In genomic region chr3:48991851-48992545, GRCh38 we compare ENCODE assay signal across 10 cellular contexts. TPM values are rescaled to one million over a fixed set of nuclear protein-coding genes. Genes with fewer than 3 reads are reported as not detected.
DNase-seq lines count a peak whose midpoint lies in the region; ATAC-seq and TF ChIP-seq lines count a peak whose summit lies in the region.
"Had no signal": no experiment of that assay in that cellular context is flagged by ENCODE, and none has a peak within 500 bp of the region (broad histone marks: within the 10 kb centered on the region; RNA-seq: fewer than 3 reads in every experiment).

No MANE protein-coding gene starts in this region.

- H3K36me3 ChIP-seq in lower lobe of right lung = peaks cover 16% of the 10 kb centered on the region
- peaks cover 0 to 28% (median 5%) of the 10 kb centered on the region in 3 donors for H3K36me3 ChIP-seq in tibial nerve

- H3K9me3 ChIP-seq in lower lobe of right lung (no peaks in the 10 kb centered on the region), tibial nerve (no peaks in the 10 kb centered on the region)

- H3K4me3 ChIP-seq in lower lobe of right lung (peak overlapping the region; percentile 83), tibial nerve (peak overlapping the region in 1 of 4 donors; percentile 91)

- ATAC-seq in activated T-cell treated with anti-CD3 and anti-CD28 coated beads, Interleukin-2, amount 50 U/mL, for 72 hours (replicated peaks in 1 of 2) = no peak
- no peak for ATAC-seq in activated naive CD4-positive, alpha-beta T cell treated with anti-CD3 and anti-CD28 coated beads, Interleukin-2, amount 50 U/mL, for 72 hours
- ATAC-seq in lower lobe of right lung = no peak
- no peak for ATAC-seq in HG03097 (IDR thresholded peaks at IDR 0.05; ENCODE audit: low FRiP score, unreplicated experiment)
- ATAC-seq: left colon had no signal

- H3K27me3 ChIP-seq in lower lobe of right lung (ENCODE audit: low read depth) = no peaks in the 10 kb centered on the region
- no peaks in the 10 kb centered on the region for H3K27me3 ChIP-seq in tibial nerve

- peaks cover 55% of the 10 kb centered on the region for H3K4me1 Mint-ChIP-seq in activated T-cell treated with anti-CD3 and anti-CD28 coated beads, Interleukin-2, amount 50 U/mL, for 72 hours (ENCODE audit: low read depth)

- TF ChIP-seq EP300 in tibial nerve (IDR thresholded peaks at IDR 0.05) = no peak

- H3K27me3 Mint-ChIP-seq in activated T-cell treated with anti-CD3 and anti-CD28 coated beads, Interleukin-2, amount 50 U/mL, for 72 hours (ENCODE audit: low read depth) = no peaks in the 10 kb centered on the region

- H3K9me3 Mint-ChIP-seq in activated T-cell treated with anti-CD3 and anti-CD28 coated beads, Interleukin-2, amount 50 U/mL, for 72 hours = no peaks in the 10 kb centered on the region
- H3K9me3 Mint-ChIP-seq in activated naive CD4-positive, alpha-beta T cell treated with anti-CD3 and anti-CD28 coated beads, Interleukin-2, amount 50 U/mL, for 72 hours = no peaks in the 10 kb centered on the region

- 71 to 85% methylated on average over 5 of the region's 5 CpGs for WGBS in tibial nerve, 2 donors

- no peak for TF ChIP-seq POLR2A in tibial nerve (IDR thresholded peaks at IDR 0.05)

- H3K36me3 Mint-ChIP-seq in activated T-cell treated with anti-CD3 and anti-CD28 coated beads, Interleukin-2, amount 50 U/mL, for 72 hours (ENCODE audit: insufficient read depth in 2 of 2) = peaks cover 0 to 8% of the 10 kb centered on the region in 2 donors
- peaks cover 13 to 16% of the 10 kb centered on the region in 2 donors for H3K36me3 Mint-ChIP-seq in activated naive CD4-positive, alpha-beta T cell treated with anti-CD3 and anti-CD28 coated beads, Interleukin-2, amount 50 U/mL, for 72 hours

- DNase-seq in activated T-cell treated with anti-CD3 and anti-CD28 coated beads, Interleukin-2, amount 50 U/mL, for 72 hours = no peak
- no peak for DNase-seq in activated T-cell treated with anti-CD3 and anti-CD28 coated beads, Interleukin-2, amount 50 U/mL, for 1 hour
- DNase-seq in activated naive CD4-positive, alpha-beta T cell treated with anti-CD3 and anti-CD28 coated beads, Interleukin-2, amount 50 U/mL, for 72 hours (ENCODE audit: low spot score in 2 of 2) = no peak
- no peak for DNase-seq in lower lobe of right lung
- no peak for DNase-seq in tibial nerve (ENCODE audit: low spot score in 2 of 2)
- DNase-seq in KG1 (lab: John Stamatoyannopoulos, UW) = no peak
- DNase-seq in EL = no peak
- DNase-seq: left colon, NCI-H2029 treated with DMSO at 0.1 percent for 48 hours had no signal

- H3K4me3 Mint-ChIP-seq in activated T-cell treated with anti-CD3 and anti-CD28 coated beads, Interleukin-2, amount 50 U/mL, for 72 hours = peak overlapping the region; percentile 97 to 98

- no peak for TF ChIP-seq CTCF in lower lobe of right lung (IDR thresholded peaks at IDR 0.05)
- TF ChIP-seq CTCF in tibial nerve (IDR thresholded peaks at IDR 0.05) = no peak

- H3K27ac ChIP-seq in lower lobe of right lung (peak overlapping the region; percentile 88), tibial nerve (peak overlapping the region in 3 of 4 donors; percentile 90 to 98 (median 97))

- intact Hi-C loops in lower lobe of right lung (cut with DNase I) = no loop called here

- H3K4me1 ChIP-seq in lower lobe of right lung (peaks cover 29% of the 10 kb centered on the region), tibial nerve (peaks cover 4 to 38% (median 18%) of the 10 kb centered on the region in 4 donors)

- peak overlapping the region; percentile 94 for H3K27ac Mint-ChIP-seq in activated T-cell treated with anti-CD3 and anti-CD28 coated beads, Interleukin-2, amount 50 U/mL, for 72 hours
- H3K27ac Mint-ChIP-seq in activated naive CD4-positive, alpha-beta T cell treated with anti-CD3 and anti-CD28 coated beads, Interleukin-2, amount 50 U/mL, for 72 hours = peak overlapping the region; percentile 36 to 94

RNA-seq across cellular contexts. Expression of gene P4HTM, which starts 2.0 kb away (rescaled TPM):
- total RNA-seq in activated T-cell treated with anti-CD3 and anti-CD28 coated beads, Interleukin-2, amount 50 U/mL, for 72 hours = 10 to 100 TPM; 42.0 to 45.7 TPM
- 10 to 100 TPM; 24.3 to 33.3 TPM for total RNA-seq in activated naive CD4-positive, alpha-beta T cell treated with anti-CD3 and anti-CD28 coated beads, Interleukin-2, amount 50 U/mL, for 72 hours
- total RNA-seq in lower lobe of right lung (44.0 TPM), tibial nerve (10 to 100 TPM; 76.4 to 99.0 (median 88.8) TPM)

RNA-seq across cellular contexts. Expression of gene WDR6, which starts 15.2 kb away (rescaled TPM):
- 100 to 1,000 TPM; 145 to 159 TPM for total RNA-seq in activated T-cell treated with anti-CD3 and anti-CD28 coated beads, Interleukin-2, amount 50 U/mL, for 72 hours
- 100 to 1,000 TPM; 140 to 173 TPM for total RNA-seq in activated naive CD4-positive, alpha-beta T cell treated with anti-CD3 and anti-CD28 coated beads, Interleukin-2, amount 50 U/mL, for 72 hours
- total RNA-seq in lower lobe of right lung (157 TPM), tibial nerve (100 to 1,000 TPM in 3 of 4 donors, 10 to 100 TPM in 1; 95.3 to 138 (median 117) TPM)

RNA-seq across cellular contexts. Expression of gene DALRD3, which starts 26.4 kb away (rescaled TPM):
- total RNA-seq in activated T-cell treated with anti-CD3 and anti-CD28 coated beads, Interleukin-2, amount 50 U/mL, for 72 hours = 10 to 100 TPM; 24.8 to 29.8 TPM
- 10 to 100 TPM; 22.9 to 27.1 TPM for total RNA-seq in activated naive CD4-positive, alpha-beta T cell treated with anti-CD3 and anti-CD28 coated beads, Interleukin-2, amount 50 U/mL, for 72 hours
- total RNA-seq in lower lobe of right lung (28.1 TPM), tibial nerve (10 to 100 TPM; 35.7 to 48.6 (median 43.8) TPM)

RNA-seq across cellular contexts. Expression of gene NDUFAF3, which starts 29.9 kb away (rescaled TPM):
- 10 to 100 TPM; 31.9 to 35.1 TPM for total RNA-seq in activated T-cell treated with anti-CD3 and anti-CD28 coated beads, Interleukin-2, amount 50 U/mL, for 72 hours
- 10 to 100 TPM; 60.3 to 80.8 TPM for total RNA-seq in activated naive CD4-positive, alpha-beta T cell treated with anti-CD3 and anti-CD28 coated beads, Interleukin-2, amount 50 U/mL, for 72 hours
- 85.6 TPM for total RNA-seq in lower lobe of right lung
- total RNA-seq in tibial nerve = 100 to 1,000 TPM; 116 to 122 (median 118) TPM

RNA-seq across cellular contexts. Expression of gene IMPDH2, which starts 37.2 kb away (rescaled TPM):
- total RNA-seq in activated T-cell treated with anti-CD3 and anti-CD28 coated beads, Interleukin-2, amount 50 U/mL, for 72 hours = 100 to 1,000 TPM; 490 to 562 TPM
- 100 to 1,000 TPM; 538 to 637 TPM for total RNA-seq in activated naive CD4-positive, alpha-beta T cell treated with anti-CD3 and anti-CD28 coated beads, Interleukin-2, amount 50 U/mL, for 72 hours
- total RNA-seq in lower lobe of right lung = 112 TPM
- 100 to 1,000 TPM; 108 to 156 (median 128) TPM for total RNA-seq in tibial nerve
